Comparison of ENCODE assay signal across 11 cellular contexts in the genomic region with DNA sequence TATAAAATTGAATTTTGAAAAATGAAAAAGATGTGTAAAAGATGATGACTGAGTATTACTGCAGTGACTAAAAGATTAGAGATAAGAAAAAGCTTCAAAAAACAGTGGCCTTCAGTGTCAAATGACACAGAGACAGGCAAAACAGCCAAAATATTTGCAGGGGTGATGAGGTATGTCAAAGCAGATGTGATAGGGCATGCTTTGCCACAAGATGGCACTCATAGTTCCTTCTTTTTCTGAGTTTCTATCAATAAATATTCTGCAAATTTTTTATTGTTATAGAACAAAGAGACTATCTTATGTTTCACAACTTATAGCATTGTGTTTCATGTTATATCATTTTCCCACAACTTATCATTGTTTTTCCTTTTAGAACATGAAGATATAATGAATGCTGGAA.
DNase-seq lines count a peak whose midpoint lies in the region; ATAC-seq, FAIRE-seq and TF ChIP-seq lines count a peak whose summit lies in the region.
"Had no signal": no experiment of that assay in that cellular context is flagged by ENCODE, and none has a peak within 500 bp of the region (broad histone marks: within the 10 kb centered on the region; RNA-seq: fewer than 3 reads in every experiment).

No MANE protein-coding gene starts in this region.

- no peaks in the 10 kb centered on the region for H3K9me3 ChIP-seq in MM.1S (replicated peaks; ENCODE audit: insufficient read depth, low read length)
- H3K9me3 ChIP-seq in K562 (replicated peaks; ENCODE audit: control insufficient read depth, insufficient read depth, low read depth, low read length): peaks cover 4% of the 10 kb centered on the region

- no peak overlapping the region for H3K27ac Mint-ChIP-seq in nephron progenitor cell
- H3K27ac Mint-ChIP-seq in activated T-cell treated with anti-CD3 and anti-CD28 coated beads, Interleukin-2, amount 50 U/mL, for 24 hours: no peak overlapping the region
- no peak overlapping the region for H3K27ac Mint-ChIP-seq in activated T-helper 2 cell treated with anti-CD3 and anti-CD28 coated beads, Interferon-gamma antibody, Interleukin-2, Interleukin-4, amounts not matched to agents 10 μg/mL and 5 μg/mL and 100 μg/mL, durations not matched to agents 14 hours and 24 hours and 36 hours
- H3K27ac Mint-ChIP-seq: activated B cell treated with CpG ODN at 0.5 μM for 24 hours; effector memory CD8-positive, alpha-beta T cell; naive B cell had no signal

- H3K4me1 Mint-ChIP-seq in nephron progenitor cell: no peaks in the 10 kb centered on the region
- no peaks in the 10 kb centered on the region for H3K4me1 Mint-ChIP-seq in activated T-cell treated with anti-CD3 and anti-CD28 coated beads, Interleukin-2, amount 50 U/mL, for 24 hours (ENCODE audit: low read depth)
- H3K4me1 Mint-ChIP-seq in activated T-helper 2 cell treated with anti-CD3 and anti-CD28 coated beads, Interferon-gamma antibody, Interleukin-2, Interleukin-4, amounts not matched to agents 10 μg/mL and 5 μg/mL and 100 μg/mL, durations not matched to agents 14 hours and 24 hours and 36 hours (ENCODE audit: low read depth): no peaks in the 10 kb centered on the region
- H3K4me1 Mint-ChIP-seq: activated B cell treated with CpG ODN at 0.5 μM for 24 hours, naive B cell had no signal

- H3K9me1 ChIP-seq in K562 (ENCODE audit: control insufficient read depth, insufficient read depth, low read length): no peaks in the 10 kb centered on the region

- intact Hi-C loops in K562 (cut with micrococcal nuclease): loop anchor here (5.0 kb wide), 1 partner anchor 251 kb away; no protein-coding TSS in a partner anchor
- intact Hi-C loops in activated T-helper 2 cell treated with anti-CD3 and anti-CD28 coated beads, Interferon-gamma antibody, Interleukin-2, Interleukin-4, amounts not matched to agents 10 μg/mL and 5 μg/mL and 100 μg/mL, durations not matched to agents 14 hours and 24 hours and 36 hours (cut with micrococcal nuclease): no loop called here

- TF ChIP-seq RAD21 in K562 (CRISPR knock-in tag; conservative IDR thresholded peaks at IDR 0.05 in 1 of 2, IDR thresholded peaks at IDR 0.05 in 1 of 2): peak; percentile 36 to 64; a peak in 3 of 4 replicates

- H3K27ac ChIP-seq in MM.1S (ENCODE audit: low read length) (no peak overlapping the region), K562 (ENCODE audit: extremely low read depth, low read depth, low read length) (no peak overlapping the region)

- H3K36me3 ChIP-seq in MM.1S (replicated peaks; ENCODE audit: insufficient read depth, low read length) (no peaks in the 10 kb centered on the region), K562 (ENCODE audit: control insufficient read depth, insufficient read depth, low read length) (no peaks in the 10 kb centered on the region)

- H3K9me2 ChIP-seq in MM.1S (replicated peaks; ENCODE audit: insufficient read depth, low read length): no peaks in the 10 kb centered on the region

- no peak overlapping the region for H2AFZ ChIP-seq in MM.1S (ENCODE audit: low read length)
- H2AFZ ChIP-seq in K562 (ENCODE audit: low read depth, low read length): no peak overlapping the region

- H3K27me3 ChIP-seq in MM.1S (replicated peaks; ENCODE audit: insufficient read depth, low read length) (no peaks in the 10 kb centered on the region), K562 (ENCODE audit: control insufficient read depth in 2 of 2, insufficient read depth in 2 of 2, low read length in 2 of 2) (no peaks in the 10 kb centered on the region)

- H3K4me2 ChIP-seq in MM.1S (ENCODE audit: low read depth, low read length): no peak overlapping the region
- no peak overlapping the region for H3K4me2 ChIP-seq in K562 (ENCODE audit: insufficient read depth, low read length)

- H3K4me3 ChIP-seq in MM.1S (ENCODE audit: low read length): no peak overlapping the region
- H3K4me3 ChIP-seq in K562: no peak overlapping the region

- TF ChIP-seq CTCF in GM10248 (IDR thresholded peaks at IDR 0.05; ENCODE audit: control extremely low read depth, extremely low read depth, low read depth, missing control alignments) (no peak), MM.1S (IDR thresholded peaks at IDR 0.05; ENCODE audit: low read length) (peak; percentile 58), K562 (IDR thresholded peaks at IDR 0.05 in 2 of 3, conservative IDR thresholded peaks at IDR 0.05 in 1 of 3; ENCODE audit: insufficient read depth in 2 of 3, low read depth in 1 of 3, low read length in 3 of 3) (peak in 2 of 3 experiments; percentile 25 to 54; a peak in 4 of 6 replicates), nephron progenitor cell (IDR thresholded peaks at IDR 0.05) (peak; percentile 39)

- POLR2A ChIA-PET in GM10248 (lab: Yijun Ruan, JAX): no interaction called here
- POLR2A ChIA-PET in K562 (lab: Yijun Ruan, JAX): no interaction called here

- H3K9me3 Mint-ChIP-seq in nephron progenitor cell: peaks cover 7% of the 10 kb centered on the region
- no peaks in the 10 kb centered on the region for H3K9me3 Mint-ChIP-seq in activated T-cell treated with anti-CD3 and anti-CD28 coated beads, Interleukin-2, amount 50 U/mL, for 24 hours
- no peaks in the 10 kb centered on the region for H3K9me3 Mint-ChIP-seq in activated T-helper 2 cell treated with anti-CD3 and anti-CD28 coated beads, Interferon-gamma antibody, Interleukin-2, Interleukin-4, amounts not matched to agents 10 μg/mL and 5 μg/mL and 100 μg/mL, durations not matched to agents 14 hours and 24 hours and 36 hours
- H3K9me3 Mint-ChIP-seq: activated B cell treated with CpG ODN at 0.5 μM for 24 hours; effector memory CD8-positive, alpha-beta T cell; naive B cell had no signal

- H3F3A ChIP-seq in MM.1S (ENCODE audit: insufficient read depth, low read length): no peaks in the 10 kb centered on the region

- ATAC-seq in K562: peak; percentile 64
- ATAC-seq: effector memory CD8-positive, alpha-beta T cell had no signal

- H3K36me3 Mint-ChIP-seq in nephron progenitor cell (ENCODE audit: low read depth): peaks cover 5% of the 10 kb centered on the region
- no peaks in the 10 kb centered on the region for H3K36me3 Mint-ChIP-seq in activated T-cell treated with anti-CD3 and anti-CD28 coated beads, Interleukin-2, amount 50 U/mL, for 24 hours (ENCODE audit: low read depth)
- H3K36me3 Mint-ChIP-seq in activated T-helper 2 cell treated with anti-CD3 and anti-CD28 coated beads, Interferon-gamma antibody, Interleukin-2, Interleukin-4, amounts not matched to agents 10 μg/mL and 5 μg/mL and 100 μg/mL, durations not matched to agents 14 hours and 24 hours and 36 hours (ENCODE audit: low read depth): no peaks in the 10 kb centered on the region
- H3K36me3 Mint-ChIP-seq: naive B cell had no signal

- in situ Hi-C loops in K562 (cut with MboI): no loop called here

- CTCF ChIA-PET in GM10248 (lab: Yijun Ruan, JAX) (no interaction called here), K562 (lab: Yijun Ruan, JAX; ENCODE audit: low intra/inter-chr PET ratio) (no interaction called here)

- no peak for TF ChIP-seq EP300 in K562 (IDR thresholded peaks at IDR 0.05; ENCODE audit: low read length)

- H4K20me1 ChIP-seq in MM.1S (ENCODE audit: insufficient read depth, low read length) (no peaks in the 10 kb centered on the region), K562 (replicated peaks; ENCODE audit: control insufficient read depth, insufficient read depth, low read length) (no peaks in the 10 kb centered on the region)

- H3K4me1 ChIP-seq in MM.1S (ENCODE audit: low read length): no peaks in the 10 kb centered on the region
- no peaks in the 10 kb centered on the region for H3K4me1 ChIP-seq in K562 (replicated peaks in 1 of 2; ENCODE audit: control insufficient read depth in 2 of 2, insufficient read depth in 2 of 2, low read length in 2 of 2)

- peak; percentile 22 for DNase-seq in GM10248 (ENCODE audit: extremely low spot score)
- peak; percentile 28 for DNase-seq in MM.1S
- DNase-seq in K562 (ENCODE audit: extremely low read depth in 1 of 4, low spot score in 3 of 4): peak in 3 of 4 experiments; percentile 11 to 43 (median 39)
- no peak for DNase-seq in nephron progenitor cell
- DNase-seq in NCI-H1417 treated with DMSO at 0.1 percent for 48 hours (lab: John Stamatoyannopoulos, UW): no peak
- DNase-seq in activated T-cell treated with anti-CD3 and anti-CD28 coated beads, Interleukin-2, amount 50 U/mL, for 24 hours: no peak
- no peak for DNase-seq in activated T-helper 2 cell treated with anti-CD3 and anti-CD28 coated beads, Interferon-gamma antibody, Interleukin-2, Interleukin-4, amounts not matched to agents 10 μg/mL and 5 μg/mL and 100 μg/mL, durations not matched to agents 14 hours and 24 hours and 36 hours (ENCODE audit: low spot score)
- no peak for DNase-seq in SIG-M5 (lab: John Stamatoyannopoulos, UW)
- DNase-seq: activated B cell treated with CpG ODN at 0.5 μM for 24 hours; effector memory CD8-positive, alpha-beta T cell; naive B cell had no signal

- no TSS peak for BruUV-seq in K562 (replicated peaks; lab: Mats Ljungman, UMichigan)

- no peak overlapping the region for H3K4me3 Mint-ChIP-seq in nephron progenitor cell
- H3K4me3 Mint-ChIP-seq in activated T-cell treated with anti-CD3 and anti-CD28 coated beads, Interleukin-2, amount 50 U/mL, for 24 hours: no peak overlapping the region
- no peak overlapping the region for H3K4me3 Mint-ChIP-seq in activated T-helper 2 cell treated with anti-CD3 and anti-CD28 coated beads, Interferon-gamma antibody, Interleukin-2, Interleukin-4, amounts not matched to agents 10 μg/mL and 5 μg/mL and 100 μg/mL, durations not matched to agents 14 hours and 24 hours and 36 hours (ENCODE audit: low read depth)
- H3K4me3 Mint-ChIP-seq: activated B cell treated with CpG ODN at 0.5 μM for 24 hours; effector memory CD8-positive, alpha-beta T cell; naive B cell had no signal

- FAIRE-seq in K562 (lab: Jason Lieb, UNC): peak; percentile 85

- no peaks in the 10 kb centered on the region for H3K79me2 ChIP-seq in MM.1S (ENCODE audit: low read length)
- no peaks in the 10 kb centered on the region for H3K79me2 ChIP-seq in K562 (ENCODE audit: control insufficient read depth, insufficient read depth, low read length)

- no peaks in the 10 kb centered on the region for H3K27me3 Mint-ChIP-seq in nephron progenitor cell (ENCODE audit: low read depth, poor library complexity)
- H3K27me3 Mint-ChIP-seq in activated T-cell treated with anti-CD3 and anti-CD28 coated beads, Interleukin-2, amount 50 U/mL, for 24 hours: peaks cover 4% of the 10 kb centered on the region
- no peaks in the 10 kb centered on the region for H3K27me3 Mint-ChIP-seq in activated T-helper 2 cell treated with anti-CD3 and anti-CD28 coated beads, Interferon-gamma antibody, Interleukin-2, Interleukin-4, amounts not matched to agents 10 μg/mL and 5 μg/mL and 100 μg/mL, durations not matched to agents 14 hours and 24 hours and 36 hours (ENCODE audit: low read depth)

- H3K9ac ChIP-seq in MM.1S (ENCODE audit: low read length): no peak overlapping the region
- no peak overlapping the region for H3K9ac ChIP-seq in K562 (ENCODE audit: insufficient read depth in 1 of 2, low read depth in 2 of 2, low read length in 2 of 2)

- no peak for TF ChIP-seq POLR2A in K562 (conservative IDR thresholded peaks at IDR 0.05)

TF ChIP-seq in K562, 482 proteins besides CTCF, POLR2A, EP300 and RAD21 (continues in another document):
- TF ChIP-seq RHOXF2B (CRISPR knock-in tag; conservative IDR thresholded peaks at IDR 0.05): no peak
- no peak for TF ChIP-seq FOSL1 (tag; conservative IDR thresholded peaks at IDR 0.05)
- TF ChIP-seq ZNF444 (CRISPR knock-in tag; IDR thresholded peaks at IDR 0.05): no peak
- TF ChIP-seq SMC3 (conservative IDR thresholded peaks at IDR 0.05; ENCODE audit: insufficient read depth, low read depth, low read length): peak; percentile 29; the same call in 1 of the 2 replicates

Comparison
In these comparisons a context has a peak if more than half of its experiments do, and no peak if none do; other contexts are left out.
1. DNase-seq: peak in GM10248 (single experiment), MM.1S (single experiment) and K562 (3 of 4); none in nephron progenitor cell (single experiment), NCI-H1417 treated with DMSO at 0.1 percent for 48 hours (single experiment), activated T-cell treated with anti-CD3 and anti-CD28 coated beads, Interleukin-2, amount 50 U/mL, for 24 hours (single experiment), activated T-helper 2 cell treated with anti-CD3 and anti-CD28 coated beads, Interferon-gamma antibody, Interleukin-2, Interleukin-4, amounts not matched to agents 10 μg/mL and 5 μg/mL and 100 μg/mL, durations not matched to agents 14 hours and 24 hours and 36 hours (single experiment) and SIG-M5 (single experiment).